Comparison of ENCODE assay signal across 13 cellular contexts in the genomic region with DNA sequence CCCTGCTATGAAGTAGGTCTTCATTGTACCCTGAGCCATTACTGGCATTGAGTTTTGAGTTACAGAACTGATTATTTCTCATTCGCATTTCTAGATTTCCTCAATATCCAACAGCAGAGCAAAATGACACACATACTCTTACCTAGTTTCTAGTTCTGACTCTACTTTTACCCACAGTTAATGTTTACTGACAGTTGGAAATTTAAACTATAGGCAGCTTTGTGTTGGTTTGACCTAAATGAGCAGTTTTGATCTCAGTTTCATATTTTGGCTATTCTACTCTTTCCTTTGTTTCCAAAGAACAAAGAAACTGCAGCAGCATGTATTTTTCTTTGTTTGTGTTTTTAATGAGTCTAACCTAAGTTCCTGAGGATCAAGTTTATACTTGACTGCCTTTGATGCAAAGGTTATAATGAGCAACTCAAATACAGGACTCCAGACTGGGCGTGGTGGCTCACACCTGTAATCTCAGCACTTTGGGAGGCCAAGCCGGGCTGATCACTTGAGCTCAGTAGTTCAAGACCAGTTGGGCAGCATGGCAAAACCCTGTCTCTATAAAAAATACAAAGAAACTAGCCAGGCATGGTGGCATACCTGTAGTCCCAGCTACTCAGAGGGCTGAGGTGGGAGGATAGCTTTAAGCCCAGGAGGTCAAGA.
DNase-seq lines count a peak whose midpoint lies in the region; ATAC-seq lines count a peak whose summit lies in the region.
"Had no signal": no experiment of that assay in that cellular context is flagged by ENCODE, and none has a peak within 500 bp of the region (broad histone marks: within the 10 kb centered on the region; RNA-seq: fewer than 3 reads in every experiment).

No MANE protein-coding gene starts in this region.

- no peaks in the 10 kb centered on the region for H3K9me3 Mint-ChIP-seq in activated naive CD8-positive, alpha-beta T cell treated with anti-CD3 and anti-CD28 coated beads, Interleukin-2, amount 50 U/mL, for 24 hours

- peaks cover 50% of the 10 kb centered on the region for H3K4me1 Mint-ChIP-seq in activated naive CD8-positive, alpha-beta T cell treated with anti-CD3 and anti-CD28 coated beads, Interleukin-2, amount 50 U/mL, for 24 hours

- H3K27me3 Mint-ChIP-seq in activated naive CD8-positive, alpha-beta T cell treated with anti-CD3 and anti-CD28 coated beads, Interleukin-2, amount 50 U/mL, for 24 hours: no peaks in the 10 kb centered on the region

- H3K4me3 Mint-ChIP-seq in activated naive CD8-positive, alpha-beta T cell treated with anti-CD3 and anti-CD28 coated beads, Interleukin-2, amount 50 U/mL, for 24 hours: peak overlapping the region; percentile 24

- H3K36me3 Mint-ChIP-seq in activated naive CD8-positive, alpha-beta T cell treated with anti-CD3 and anti-CD28 coated beads, Interleukin-2, amount 50 U/mL, for 24 hours (ENCODE audit: low read depth): peaks cover 14% of the 10 kb centered on the region

- DNase-seq in activated naive CD8-positive, alpha-beta T cell treated with anti-CD3 and anti-CD28 coated beads, Interleukin-2, amount 50 U/mL, for 24 hours: no peak
- no peak for DNase-seq in GOT3 (lab: John Stamatoyannopoulos, UW)
- DNase-seq in NCI-H774 (lab: John Stamatoyannopoulos, UW): no peak
- DNase-seq in NCI-H345 (lab: John Stamatoyannopoulos, UW): no peak
- no peak for DNase-seq in GDM1 (lab: John Stamatoyannopoulos, UW)
- DNase-seq: Calu3, cortex of kidney, NCI-H1105, posterior cingulate gyrus, tibial artery had no signal

- ATAC-seq in GM18498 (IDR thresholded peaks at IDR 0.05; ENCODE audit: unreplicated experiment): peak; percentile 72
- ATAC-seq in GM19452 (IDR thresholded peaks at IDR 0.05; ENCODE audit: unreplicated experiment): peak; percentile 78
- peak; percentile 82 for ATAC-seq in HG03135 (IDR thresholded peaks at IDR 0.05; ENCODE audit: unreplicated experiment)
- ATAC-seq in activated naive CD8-positive, alpha-beta T cell treated with anti-CD3 and anti-CD28 coated beads, Interleukin-2, amount 50 U/mL, for 24 hours: peak; percentile 88

- H3K27ac Mint-ChIP-seq in activated naive CD8-positive, alpha-beta T cell treated with anti-CD3 and anti-CD28 coated beads, Interleukin-2, amount 50 U/mL, for 24 hours: peak overlapping the region; percentile 50
